8 cellular contexts compared by ENCODE assay signal in genomic region chr18:79506191-79507075, GRCh38.
DNase-seq lines count a peak whose midpoint lies in the region; ATAC-seq and TF ChIP-seq lines count a peak whose summit lies in the region.

No MANE protein-coding gene starts in this region.

- ATAC-seq in naive thymus-derived CD8-positive, alpha-beta T cell = peak; percentile 60 to 67
- no peak for ATAC-seq in GM21367 (IDR thresholded peaks at IDR 0.05; ENCODE audit: unreplicated experiment)

- peaks cover 25 to 61% (median 52%) of the 10 kb centered on the region in 4 donors for H3K4me1 Mint-ChIP-seq in naive thymus-derived CD8-positive, alpha-beta T cell

- H3K27me3 ChIP-seq in BLaER1 (no peaks in the 10 kb centered on the region), HL-60 (ENCODE audit: insufficient read depth, poor library complexity, severe bottlenecking) (no peaks in the 10 kb centered on the region), colonic mucosa (peaks cover 7% of the 10 kb centered on the region)

- H3K4me1 ChIP-seq in BLaER1 (peaks cover 69% of the 10 kb centered on the region), colonic mucosa (peaks cover 10% of the 10 kb centered on the region)

- peaks cover 52% of the 10 kb centered on the region for H4K20me1 ChIP-seq in BLaER1

- POLR2A ChIA-PET in naive thymus-derived CD8-positive, alpha-beta T cell (lab: Charles Lee) = interaction anchor here (0.6 to 2.8 kb wide), 10 partner anchors 9 to 110 kb away, joined by 3 to 19 read pairs (median 5); no protein-coding TSS in a partner anchor

- H3K27ac ChIP-seq in BLaER1 (peak overlapping the region; percentile 85), HL-60 (replicated peaks) (peak overlapping the region; percentile 76), colonic mucosa (peak overlapping the region; percentile 77)

- peak overlapping the region; percentile 85 to 96 (median 92) for H3K27ac Mint-ChIP-seq in naive thymus-derived CD8-positive, alpha-beta T cell

- peak overlapping the region; percentile 92 for H3K4me2 ChIP-seq in BLaER1

- H3K9me3 ChIP-seq in BLaER1 (no peaks in the 10 kb centered on the region), colonic mucosa (no peaks in the 10 kb centered on the region)

- intact Hi-C loops in colonic mucosa (cut with DNase I) = no loop called here

- H3K9ac ChIP-seq in BLaER1 (peak overlapping the region; percentile 70), colonic mucosa (ENCODE audit: low read depth in 2 of 2, low read length in 2 of 2) (peak overlapping the region; percentile 5 to 56)

- peaks cover 24% of the 10 kb centered on the region for H3K36me3 ChIP-seq in BLaER1
- no peaks in the 10 kb centered on the region for H3K36me3 ChIP-seq in colonic mucosa

- H3K4me3 ChIP-seq in BLaER1 = peak overlapping the region; percentile 59
- H3K4me3 ChIP-seq in HL-60 (replicated peaks; ENCODE audit: insufficient read depth, low read length) = no peak overlapping the region
- no peak overlapping the region for H3K4me3 ChIP-seq in colonic mucosa

- peak; percentile 49 to 50 for DNase-seq in HL-60 (ENCODE audit: low read depth in 1 of 2, low spot score in 1 of 2)
- DNase-seq in colonic mucosa = no peak
- DNase-seq in naive thymus-derived CD8-positive, alpha-beta T cell = peak in 4 of 10 donors; percentile 32 to 52 (median 40)
- no peak for DNase-seq in NCI-H1417 treated with DMSO at 0.1 percent for 48 hours (lab: John Stamatoyannopoulos, UW)
- DNase-seq in glomerular visceral epithelial cell (ENCODE audit: extremely low spot score) = no peak
- no peak for DNase-seq in NCI-H1436 (lab: John Stamatoyannopoulos, UW)

- no peak for TF ChIP-seq CTCF in HL-60 (IDR thresholded peaks at IDR 0.05; ENCODE audit: insufficient read depth, low read length)
- no peak for TF ChIP-seq CTCF in colonic mucosa (IDR thresholded peaks at IDR 0.05)

- peak overlapping the region; percentile 66 to 87 (median 77) for H3K4me3 Mint-ChIP-seq in naive thymus-derived CD8-positive, alpha-beta T cell

- no peaks in the 10 kb centered on the region for H3K9me3 Mint-ChIP-seq in naive thymus-derived CD8-positive, alpha-beta T cell

- H3K36me3 Mint-ChIP-seq in naive thymus-derived CD8-positive, alpha-beta T cell = peaks cover 0 to 14% (median 8%) of the 10 kb centered on the region in 3 donors

- H3K27me3 Mint-ChIP-seq in naive thymus-derived CD8-positive, alpha-beta T cell = no peaks in the 10 kb centered on the region

Comparison
In these comparisons a context has a peak if more than half of its experiments do, and no peak if none do; other contexts are left out.
1. DNase-seq: peak in HL-60 (2 of 2); none in colonic mucosa (single experiment), NCI-H1417 treated with DMSO at 0.1 percent for 48 hours (single experiment), glomerular visceral epithelial cell (single experiment) and NCI-H1436 (single experiment).
2. Peak in every context shown above with its lines, with median percentiles within 50 percentile points of each other: H3K27ac ChIP-seq.